In the genomic region with DNA sequence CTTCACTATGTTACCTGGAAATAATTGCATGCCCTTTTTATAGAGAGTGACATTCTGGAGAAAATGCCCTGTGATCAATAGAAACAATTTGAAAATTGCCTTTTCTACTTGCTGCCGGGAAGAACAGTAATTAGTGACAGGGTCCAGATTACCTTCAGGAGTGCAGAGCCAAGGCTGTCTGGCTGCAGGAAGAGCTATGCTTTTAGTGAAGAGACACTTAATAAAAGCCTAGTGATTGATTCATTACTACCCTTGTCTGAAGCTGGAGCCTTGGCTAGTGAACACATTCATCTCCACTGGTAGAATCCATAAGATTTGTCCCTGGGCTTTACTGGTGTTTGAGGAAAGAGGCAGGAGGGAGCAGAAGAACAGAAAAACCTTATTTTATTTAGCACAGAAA, we compare ENCODE assay signal across 31 cellular contexts. TPM values are rescaled to one million over a fixed set of nuclear protein-coding genes. Genes with fewer than 3 reads are reported as not detected.
"Had no signal": no experiment of that assay in that cellular context is flagged by ENCODE, and none has a peak within 500 bp of the region (broad histone marks: within the 10 kb centered on the region; RNA-seq: fewer than 3 reads in every experiment).

No MANE protein-coding gene starts in this region.

- H3K4me3 Mint-ChIP-seq: activated B cell treated with CpG ODN at 0.5 μM for 24 hours; activated CD8-positive, alpha-beta T cell treated with anti-CD3 and anti-CD28 coated beads for 36 hours; activated naive CD4-positive, alpha-beta T cell treated with anti-CD3 and anti-CD28 coated beads for 36 hours; activated naive CD4-positive, alpha-beta T cell treated with anti-CD3 and anti-CD28 coated beads, Interleukin-2, amount 50 U/mL, for 24 hours; activated naive CD8-positive, alpha-beta T cell treated with anti-CD3 and anti-CD28 coated beads for 36 hours; activated naive CD8-positive, alpha-beta T cell treated with anti-CD3 and anti-CD28 coated beads, Interleukin-2, amount 50 U/mL, for 24 hours; activated T-cell treated with anti-CD3 and anti-CD28 coated beads, Interleukin-2, amount 50 U/mL, for 4 hours; activated T-helper 17 cell treated with anti-CD3 and anti-CD28 coated beads, Interleukin-2, amount 50 U/mL, for 72 hours; effector memory CD8-positive, alpha-beta T cell had no signal

- H3K9me3 Mint-ChIP-seq: activated B cell treated with CpG ODN at 0.5 μM for 24 hours; activated CD8-positive, alpha-beta T cell treated with anti-CD3 and anti-CD28 coated beads for 36 hours; activated naive CD4-positive, alpha-beta T cell treated with anti-CD3 and anti-CD28 coated beads for 36 hours; activated naive CD4-positive, alpha-beta T cell treated with anti-CD3 and anti-CD28 coated beads, Interleukin-2, amount 50 U/mL, for 24 hours; activated naive CD8-positive, alpha-beta T cell treated with anti-CD3 and anti-CD28 coated beads for 36 hours; activated naive CD8-positive, alpha-beta T cell treated with anti-CD3 and anti-CD28 coated beads, Interleukin-2, amount 50 U/mL, for 24 hours; activated T-cell treated with anti-CD3 and anti-CD28 coated beads, Interleukin-2, amount 50 U/mL, for 4 hours; activated T-helper 17 cell treated with anti-CD3 and anti-CD28 coated beads, Interleukin-2, amount 50 U/mL, for 72 hours; effector memory CD8-positive, alpha-beta T cell had no signal

- H3K27ac Mint-ChIP-seq: activated B cell treated with CpG ODN at 0.5 μM for 24 hours; activated CD8-positive, alpha-beta T cell treated with anti-CD3 and anti-CD28 coated beads for 36 hours; activated naive CD4-positive, alpha-beta T cell treated with anti-CD3 and anti-CD28 coated beads for 36 hours; activated naive CD4-positive, alpha-beta T cell treated with anti-CD3 and anti-CD28 coated beads, Interleukin-2, amount 50 U/mL, for 24 hours; activated naive CD8-positive, alpha-beta T cell treated with anti-CD3 and anti-CD28 coated beads for 36 hours; activated naive CD8-positive, alpha-beta T cell treated with anti-CD3 and anti-CD28 coated beads, Interleukin-2, amount 50 U/mL, for 24 hours; activated T-helper 17 cell treated with anti-CD3 and anti-CD28 coated beads, Interleukin-2, amount 50 U/mL, for 72 hours; effector memory CD8-positive, alpha-beta T cell had no signal

- H3K36me3 Mint-ChIP-seq: activated naive CD4-positive, alpha-beta T cell treated with anti-CD3 and anti-CD28 coated beads, Interleukin-2, amount 50 U/mL, for 24 hours; activated naive CD8-positive, alpha-beta T cell treated with anti-CD3 and anti-CD28 coated beads for 36 hours had no signal

- DNase-seq: activated B cell treated with CpG ODN at 0.5 μM for 24 hours; activated CD4-positive, alpha-beta T cell treated with anti-CD3 and anti-CD28 coated beads for 48 hours; activated CD4-positive, alpha-beta T cell treated with anti-CD3 and anti-CD28 coated beads, Interleukin-2, amount 50 U/mL, for 1 hour; activated CD4-positive, alpha-beta T cell treated with anti-CD3 and anti-CD28 coated beads, Interleukin-2, amount 50 U/mL, for 48 hours; activated CD8-positive, alpha-beta memory T cell treated with anti-CD3 and anti-CD28 coated beads for 24 hours; activated CD8-positive, alpha-beta T cell treated with anti-CD3 and anti-CD28 coated beads for 36 hours; activated effector memory CD4-positive, alpha-beta T cell treated with anti-CD3 and anti-CD28 coated beads, Interleukin-2, amount 50 U/mL, for 16 hours; activated naive CD4-positive, alpha-beta T cell treated with anti-CD3 and anti-CD28 coated beads for 36 hours; activated naive CD8-positive, alpha-beta T cell treated with anti-CD3 and anti-CD28 coated beads for 36 hours; activated naive CD8-positive, alpha-beta T cell treated with anti-CD3 and anti-CD28 coated beads, Interleukin-2, amount 50 U/mL, for 24 hours; activated T-cell treated with anti-CD3 and anti-CD28 coated beads, Interleukin-2, amount 50 U/mL, for 4 hours; adrenal gland; amygdala; aorta; body of pancreas; cortex of kidney; dermis blood vessel endothelial cell; effector CD4-positive, alpha-beta T cell; effector memory CD8-positive, alpha-beta T cell; erythroblast; foreskin keratinocyte; gastrocnemius medialis; glutamatergic neuron; heart left ventricle; hypothalamus; T1000; WERI-Rb-1 had no signal

- H3K4me1 Mint-ChIP-seq: activated naive CD4-positive, alpha-beta T cell treated with anti-CD3 and anti-CD28 coated beads, Interleukin-2, amount 50 U/mL, for 24 hours; activated T-helper 17 cell treated with anti-CD3 and anti-CD28 coated beads, Interleukin-2, amount 50 U/mL, for 72 hours had no signal

- ATAC-seq: activated CD4-positive, CD25-positive, alpha-beta regulatory T cell treated with anti-CD3 and anti-CD28 coated beads, Interleukin-2, amount 50 U/mL, for 24 hours; activated CD8-positive, alpha-beta T cell treated with anti-CD3 and anti-CD28 coated beads for 36 hours; activated naive CD8-positive, alpha-beta T cell treated with anti-CD3 and anti-CD28 coated beads, Interleukin-2, amount 50 U/mL, for 24 hours; activated T-cell treated with anti-CD3 and anti-CD28 coated beads, Interleukin-2, amount 50 U/mL, for 4 hours; activated T-helper 17 cell treated with anti-CD3 and anti-CD28 coated beads, Interleukin-2, amount 50 U/mL, for 72 hours; body of pancreas; effector memory CD8-positive, alpha-beta T cell; foreskin keratinocyte; gastrocnemius medialis; heart left ventricle had no signal

- H3K27me3 Mint-ChIP-seq: activated CD8-positive, alpha-beta T cell treated with anti-CD3 and anti-CD28 coated beads for 36 hours; activated naive CD8-positive, alpha-beta T cell treated with anti-CD3 and anti-CD28 coated beads for 36 hours; activated naive CD8-positive, alpha-beta T cell treated with anti-CD3 and anti-CD28 coated beads, Interleukin-2, amount 50 U/mL, for 24 hours had no signal

RNA-seq across cellular contexts. Expression of a gene that starts 12.9 kb away (rescaled TPM):
- total RNA-seq: activated B cell treated with CpG ODN at 0.5 μM for 24 hours; activated CD8-positive, alpha-beta T cell treated with anti-CD3 and anti-CD28 coated beads for 36 hours; activated naive CD4-positive, alpha-beta T cell treated with anti-CD3 and anti-CD28 coated beads for 36 hours; activated naive CD8-positive, alpha-beta T cell treated with anti-CD3 and anti-CD28 coated beads for 36 hours; activated T-cell treated with anti-CD3 and anti-CD28 coated beads, Interleukin-2, amount 50 U/mL, for 4 hours; activated T-helper 17 cell treated with anti-CD3 and anti-CD28 coated beads, Interleukin-2, amount 50 U/mL, for 72 hours; aorta; body of pancreas; chondrocyte; dermis blood vessel endothelial cell; foreskin keratinocyte had no signal
